1 cellular context compared by ENCODE assay signal in the genomic region with DNA sequence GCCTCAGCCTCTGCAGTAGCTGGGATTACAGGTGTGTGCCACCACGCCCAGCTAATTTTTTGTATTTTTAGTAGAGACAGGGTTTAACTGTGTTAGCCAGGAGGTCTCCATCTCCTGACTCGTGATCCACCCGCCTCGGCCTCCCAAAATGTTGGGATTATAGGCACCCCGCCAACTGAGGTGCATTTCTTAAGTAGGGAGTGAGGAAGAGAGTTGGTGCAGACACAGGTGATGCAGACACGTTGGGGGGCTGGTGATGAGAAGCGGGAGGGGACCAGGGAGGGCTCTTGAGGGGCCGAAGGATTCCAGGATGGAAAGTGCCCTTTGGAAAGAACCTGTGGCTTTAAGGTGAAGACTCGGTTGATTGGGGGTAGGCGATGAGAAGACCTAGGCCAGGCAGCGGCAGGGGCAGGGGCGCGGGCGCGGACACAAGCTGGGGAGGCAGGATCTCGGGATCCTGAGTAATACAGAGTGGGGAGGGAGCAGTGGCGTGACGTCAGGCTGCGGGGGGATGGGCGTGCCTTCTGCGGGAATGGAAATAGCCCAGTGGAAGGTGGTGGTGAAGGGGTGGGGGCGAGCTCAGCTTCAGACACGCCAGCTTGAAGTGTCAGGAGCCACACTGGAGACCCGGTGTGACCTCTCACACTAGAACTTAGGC.
TF ChIP-seq lines count a peak whose summit lies in the region.

No MANE protein-coding gene starts in this region.

TF ChIP-seq in HEK293, 187 proteins besides CTCF, POLR2A, EP300 and RAD21 (continued from another document and continues in another):
- TF ChIP-seq, protein P1, sequence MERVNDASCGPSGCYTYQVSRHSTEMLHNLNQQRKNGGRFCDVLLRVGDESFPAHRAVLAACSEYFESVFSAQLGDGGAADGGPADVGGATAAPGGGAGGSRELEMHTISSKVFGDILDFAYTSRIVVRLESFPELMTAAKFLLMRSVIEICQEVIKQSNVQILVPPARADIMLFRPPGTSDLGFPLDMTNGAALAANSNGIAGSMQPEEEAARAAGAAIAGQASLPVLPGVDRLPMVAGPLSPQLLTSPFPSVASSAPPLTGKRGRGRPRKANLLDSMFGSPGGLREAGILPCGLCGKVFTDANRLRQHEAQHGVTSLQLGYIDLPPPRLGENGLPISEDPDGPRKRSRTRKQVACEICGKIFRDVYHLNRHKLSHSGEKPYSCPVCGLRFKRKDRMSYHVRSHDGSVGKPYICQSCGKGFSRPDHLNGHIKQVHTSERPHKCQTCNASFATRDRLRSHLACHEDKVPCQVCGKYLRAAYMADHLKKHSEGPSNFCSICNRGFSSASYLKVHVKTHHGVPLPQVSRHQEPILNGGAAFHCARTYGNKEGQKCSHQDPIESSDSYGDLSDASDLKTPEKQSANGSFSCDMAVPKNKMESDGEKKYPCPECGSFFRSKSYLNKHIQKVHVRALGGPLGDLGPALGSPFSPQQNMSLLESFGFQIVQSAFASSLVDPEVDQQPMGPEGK (tag by site-specific recombination; IDR thresholded peaks at IDR 0.05), result peak; percentile 41
- TF ChIP-seq, protein P2, sequence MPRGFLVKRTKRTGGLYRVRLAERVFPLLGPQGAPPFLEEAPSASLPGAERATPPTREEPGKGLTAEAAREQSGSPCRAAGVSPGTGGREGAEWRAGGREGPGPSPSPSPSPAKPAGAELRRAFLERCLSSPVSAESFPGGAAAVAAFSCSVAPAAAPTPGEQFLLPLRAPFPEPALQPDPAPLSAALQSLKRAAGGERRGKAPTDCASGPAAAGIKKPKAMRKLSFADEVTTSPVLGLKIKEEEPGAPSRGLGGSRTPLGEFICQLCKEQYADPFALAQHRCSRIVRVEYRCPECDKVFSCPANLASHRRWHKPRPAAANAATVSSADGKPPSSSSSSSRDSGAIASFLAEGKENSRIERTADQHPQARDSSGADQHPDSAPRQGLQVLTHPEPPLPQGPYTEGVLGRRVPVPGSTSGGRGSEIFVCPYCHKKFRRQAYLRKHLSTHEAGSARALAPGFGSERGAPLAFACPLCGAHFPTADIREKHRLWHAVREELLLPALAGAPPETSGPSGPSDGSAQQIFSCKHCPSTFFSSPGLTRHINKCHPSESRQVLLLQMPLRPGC (tag by site-specific recombination; IDR thresholded peaks at IDR 0.05), result no peak
- TF ChIP-seq YY2 (tag by site-specific recombination; IDR thresholded peaks at IDR 0.05) (no peak), ZNF521 (tag by site-specific recombination; IDR thresholded peaks at IDR 0.05) (no peak), ZNF530 (tag by site-specific recombination; IDR thresholded peaks at IDR 0.05; ENCODE audit: low read depth) (no peak), ZNF311 (tag by site-specific recombination; IDR thresholded peaks at IDR 0.05; ENCODE audit: borderline replicate concordance) (no peak), ZNF423 (tag by site-specific recombination; IDR thresholded peaks at IDR 0.05) (no peak), RBAK (tag by site-specific recombination; IDR thresholded peaks at IDR 0.05) (no peak), IKZF3 (tag by site-specific recombination; IDR thresholded peaks at IDR 0.05) (no peak), KLF10 (tag by site-specific recombination; IDR thresholded peaks at IDR 0.05) (no peak), ZFP3 (tag by site-specific recombination; IDR thresholded peaks at IDR 0.05; ENCODE audit: low read depth) (no peak), ZNF626 (tag by site-specific recombination; IDR thresholded peaks at IDR 0.05) (no peak), GLI4 (tag by site-specific recombination; IDR thresholded peaks at IDR 0.05) (no peak), ZNF221 (tag by site-specific recombination; IDR thresholded peaks at IDR 0.05; ENCODE audit: borderline replicate concordance) (no peak), ZNF544 (tag by site-specific recombination; IDR thresholded peaks at IDR 0.05) (no peak), ZNF138 (tag by site-specific recombination; IDR thresholded peaks at IDR 0.05; ENCODE audit: borderline replicate concordance) (no peak), ZNF239 (tag by site-specific recombination; IDR thresholded peaks at IDR 0.05) (no peak), ZNF16 (tag by site-specific recombination; IDR thresholded peaks at IDR 0.05; ENCODE audit: low read depth) (no peak), ZNF37A (tag by site-specific recombination; IDR thresholded peaks at IDR 0.05) (no peak), ZSCAN23 (tag by site-specific recombination; IDR thresholded peaks at IDR 0.05) (no peak), GFI1B (tag by site-specific recombination; IDR thresholded peaks at IDR 0.05) (no peak)
- TF ChIP-seq, protein P3, sequence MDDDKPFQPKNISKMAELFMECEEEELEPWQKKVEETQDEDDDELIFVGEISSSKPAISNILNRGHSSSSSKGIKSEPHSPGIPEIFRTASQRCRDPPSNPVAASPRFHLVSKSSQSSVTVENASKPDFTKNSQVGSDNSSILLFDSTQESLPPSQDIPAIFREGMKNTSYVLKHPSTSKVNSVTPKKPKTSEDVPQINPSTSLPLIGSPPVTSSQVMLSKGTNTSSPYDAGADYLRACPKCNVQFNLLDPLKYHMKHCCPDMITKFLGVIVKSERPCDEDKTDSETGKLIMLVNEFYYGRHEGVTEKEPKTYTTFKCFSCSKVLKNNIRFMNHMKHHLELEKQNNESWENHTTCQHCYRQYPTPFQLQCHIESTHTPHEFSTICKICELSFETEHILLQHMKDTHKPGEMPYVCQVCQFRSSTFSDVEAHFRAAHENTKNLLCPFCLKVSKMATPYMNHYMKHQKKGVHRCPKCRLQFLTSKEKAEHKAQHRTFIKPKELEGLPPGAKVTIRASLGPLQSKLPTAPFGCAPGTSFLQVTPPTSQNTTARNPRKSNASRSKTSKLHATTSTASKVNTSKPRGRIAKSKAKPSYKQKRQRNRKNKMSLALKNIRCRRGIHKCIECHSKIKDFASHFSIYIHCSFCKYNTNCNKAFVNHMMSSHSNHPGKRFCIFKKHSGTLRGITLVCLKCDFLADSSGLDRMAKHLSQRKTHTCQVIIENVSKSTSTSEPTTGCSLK (tag by site-specific recombination; IDR thresholded peaks at IDR 0.05), result no peak
- TF ChIP-seq, protein P4, sequence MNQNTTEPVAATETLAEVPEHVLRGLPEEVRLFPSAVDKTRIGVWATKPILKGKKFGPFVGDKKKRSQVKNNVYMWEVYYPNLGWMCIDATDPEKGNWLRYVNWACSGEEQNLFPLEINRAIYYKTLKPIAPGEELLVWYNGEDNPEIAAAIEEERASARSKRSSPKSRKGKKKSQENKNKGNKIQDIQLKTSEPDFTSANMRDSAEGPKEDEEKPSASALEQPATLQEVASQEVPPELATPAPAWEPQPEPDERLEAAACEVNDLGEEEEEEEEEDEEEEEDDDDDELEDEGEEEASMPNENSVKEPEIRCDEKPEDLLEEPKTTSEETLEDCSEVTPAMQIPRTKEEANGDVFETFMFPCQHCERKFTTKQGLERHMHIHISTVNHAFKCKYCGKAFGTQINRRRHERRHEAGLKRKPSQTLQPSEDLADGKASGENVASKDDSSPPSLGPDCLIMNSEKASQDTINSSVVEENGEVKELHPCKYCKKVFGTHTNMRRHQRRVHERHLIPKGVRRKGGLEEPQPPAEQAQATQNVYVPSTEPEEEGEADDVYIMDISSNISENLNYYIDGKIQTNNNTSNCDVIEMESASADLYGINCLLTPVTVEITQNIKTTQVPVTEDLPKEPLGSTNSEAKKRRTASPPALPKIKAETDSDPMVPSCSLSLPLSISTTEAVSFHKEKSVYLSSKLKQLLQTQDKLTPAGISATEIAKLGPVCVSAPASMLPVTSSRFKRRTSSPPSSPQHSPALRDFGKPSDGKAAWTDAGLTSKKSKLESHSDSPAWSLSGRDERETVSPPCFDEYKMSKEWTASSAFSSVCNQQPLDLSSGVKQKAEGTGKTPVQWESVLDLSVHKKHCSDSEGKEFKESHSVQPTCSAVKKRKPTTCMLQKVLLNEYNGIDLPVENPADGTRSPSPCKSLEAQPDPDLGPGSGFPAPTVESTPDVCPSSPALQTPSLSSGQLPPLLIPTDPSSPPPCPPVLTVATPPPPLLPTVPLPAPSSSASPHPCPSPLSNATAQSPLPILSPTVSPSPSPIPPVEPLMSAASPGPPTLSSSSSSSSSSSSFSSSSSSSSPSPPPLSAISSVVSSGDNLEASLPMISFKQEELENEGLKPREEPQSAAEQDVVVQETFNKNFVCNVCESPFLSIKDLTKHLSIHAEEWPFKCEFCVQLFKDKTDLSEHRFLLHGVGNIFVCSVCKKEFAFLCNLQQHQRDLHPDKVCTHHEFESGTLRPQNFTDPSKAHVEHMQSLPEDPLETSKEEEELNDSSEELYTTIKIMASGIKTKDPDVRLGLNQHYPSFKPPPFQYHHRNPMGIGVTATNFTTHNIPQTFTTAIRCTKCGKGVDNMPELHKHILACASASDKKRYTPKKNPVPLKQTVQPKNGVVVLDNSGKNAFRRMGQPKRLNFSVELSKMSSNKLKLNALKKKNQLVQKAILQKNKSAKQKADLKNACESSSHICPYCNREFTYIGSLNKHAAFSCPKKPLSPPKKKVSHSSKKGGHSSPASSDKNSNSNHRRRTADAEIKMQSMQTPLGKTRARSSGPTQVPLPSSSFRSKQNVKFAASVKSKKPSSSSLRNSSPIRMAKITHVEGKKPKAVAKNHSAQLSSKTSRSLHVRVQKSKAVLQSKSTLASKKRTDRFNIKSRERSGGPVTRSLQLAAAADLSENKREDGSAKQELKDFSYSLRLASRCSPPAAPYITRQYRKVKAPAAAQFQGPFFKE (tag by site-specific recombination; IDR thresholded peaks at IDR 0.05; ENCODE audit: borderline replicate concordance), result no peak
- TF ChIP-seq, protein P5, sequence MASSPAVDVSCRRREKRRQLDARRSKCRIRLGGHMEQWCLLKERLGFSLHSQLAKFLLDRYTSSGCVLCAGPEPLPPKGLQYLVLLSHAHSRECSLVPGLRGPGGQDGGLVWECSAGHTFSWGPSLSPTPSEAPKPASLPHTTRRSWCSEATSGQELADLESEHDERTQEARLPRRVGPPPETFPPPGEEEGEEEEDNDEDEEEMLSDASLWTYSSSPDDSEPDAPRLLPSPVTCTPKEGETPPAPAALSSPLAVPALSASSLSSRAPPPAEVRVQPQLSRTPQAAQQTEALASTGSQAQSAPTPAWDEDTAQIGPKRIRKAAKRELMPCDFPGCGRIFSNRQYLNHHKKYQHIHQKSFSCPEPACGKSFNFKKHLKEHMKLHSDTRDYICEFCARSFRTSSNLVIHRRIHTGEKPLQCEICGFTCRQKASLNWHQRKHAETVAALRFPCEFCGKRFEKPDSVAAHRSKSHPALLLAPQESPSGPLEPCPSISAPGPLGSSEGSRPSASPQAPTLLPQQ (tag by site-specific recombination; IDR thresholded peaks at IDR 0.05), result no peak
- TF ChIP-seq, protein P6, sequence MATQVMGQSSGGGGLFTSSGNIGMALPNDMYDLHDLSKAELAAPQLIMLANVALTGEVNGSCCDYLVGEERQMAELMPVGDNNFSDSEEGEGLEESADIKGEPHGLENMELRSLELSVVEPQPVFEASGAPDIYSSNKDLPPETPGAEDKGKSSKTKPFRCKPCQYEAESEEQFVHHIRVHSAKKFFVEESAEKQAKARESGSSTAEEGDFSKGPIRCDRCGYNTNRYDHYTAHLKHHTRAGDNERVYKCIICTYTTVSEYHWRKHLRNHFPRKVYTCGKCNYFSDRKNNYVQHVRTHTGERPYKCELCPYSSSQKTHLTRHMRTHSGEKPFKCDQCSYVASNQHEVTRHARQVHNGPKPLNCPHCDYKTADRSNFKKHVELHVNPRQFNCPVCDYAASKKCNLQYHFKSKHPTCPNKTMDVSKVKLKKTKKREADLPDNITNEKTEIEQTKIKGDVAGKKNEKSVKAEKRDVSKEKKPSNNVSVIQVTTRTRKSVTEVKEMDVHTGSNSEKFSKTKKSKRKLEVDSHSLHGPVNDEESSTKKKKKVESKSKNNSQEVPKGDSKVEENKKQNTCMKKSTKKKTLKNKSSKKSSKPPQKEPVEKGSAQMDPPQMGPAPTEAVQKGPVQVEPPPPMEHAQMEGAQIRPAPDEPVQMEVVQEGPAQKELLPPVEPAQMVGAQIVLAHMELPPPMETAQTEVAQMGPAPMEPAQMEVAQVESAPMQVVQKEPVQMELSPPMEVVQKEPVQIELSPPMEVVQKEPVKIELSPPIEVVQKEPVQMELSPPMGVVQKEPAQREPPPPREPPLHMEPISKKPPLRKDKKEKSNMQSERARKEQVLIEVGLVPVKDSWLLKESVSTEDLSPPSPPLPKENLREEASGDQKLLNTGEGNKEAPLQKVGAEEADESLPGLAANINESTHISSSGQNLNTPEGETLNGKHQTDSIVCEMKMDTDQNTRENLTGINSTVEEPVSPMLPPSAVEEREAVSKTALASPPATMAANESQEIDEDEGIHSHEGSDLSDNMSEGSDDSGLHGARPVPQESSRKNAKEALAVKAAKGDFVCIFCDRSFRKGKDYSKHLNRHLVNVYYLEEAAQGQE (tag by site-specific recombination; IDR thresholded peaks at IDR 0.05), result no peak
- TF ChIP-seq, protein P7, sequence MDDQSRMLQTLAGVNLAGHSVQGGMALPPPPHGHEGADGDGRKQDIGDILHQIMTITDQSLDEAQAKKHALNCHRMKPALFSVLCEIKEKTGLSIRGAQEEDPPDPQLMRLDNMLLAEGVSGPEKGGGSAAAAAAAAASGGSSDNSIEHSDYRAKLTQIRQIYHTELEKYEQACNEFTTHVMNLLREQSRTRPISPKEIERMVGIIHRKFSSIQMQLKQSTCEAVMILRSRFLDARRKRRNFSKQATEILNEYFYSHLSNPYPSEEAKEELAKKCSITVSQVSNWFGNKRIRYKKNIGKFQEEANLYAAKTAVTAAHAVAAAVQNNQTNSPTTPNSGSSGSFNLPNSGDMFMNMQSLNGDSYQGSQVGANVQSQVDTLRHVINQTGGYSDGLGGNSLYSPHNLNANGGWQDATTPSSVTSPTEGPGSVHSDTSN (CRISPR knock-in tag; IDR thresholded peaks at IDR 0.05), result no peak
- TF ChIP-seq, protein P8, sequence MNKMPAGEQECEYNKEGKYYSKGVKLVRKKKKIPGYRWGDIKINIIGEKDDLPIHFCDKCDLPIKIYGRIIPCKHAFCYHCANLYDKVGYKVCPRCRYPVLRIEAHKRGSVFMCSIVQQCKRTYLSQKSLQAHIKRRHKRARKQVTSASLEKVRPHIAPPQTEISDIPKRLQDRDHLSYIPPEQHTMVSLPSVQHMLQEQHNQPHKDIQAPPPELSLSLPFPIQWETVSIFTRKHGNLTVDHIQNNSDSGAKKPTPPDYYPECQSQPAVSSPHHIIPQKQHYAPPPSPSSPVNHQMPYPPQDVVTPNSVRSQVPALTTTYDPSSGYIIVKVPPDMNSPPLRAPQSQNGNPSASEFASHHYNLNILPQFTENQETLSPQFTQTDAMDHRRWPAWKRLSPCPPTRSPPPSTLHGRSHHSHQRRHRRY (tag by site-specific recombination; IDR thresholded peaks at IDR 0.05), result no peak
- TF ChIP-seq, protein P9, sequence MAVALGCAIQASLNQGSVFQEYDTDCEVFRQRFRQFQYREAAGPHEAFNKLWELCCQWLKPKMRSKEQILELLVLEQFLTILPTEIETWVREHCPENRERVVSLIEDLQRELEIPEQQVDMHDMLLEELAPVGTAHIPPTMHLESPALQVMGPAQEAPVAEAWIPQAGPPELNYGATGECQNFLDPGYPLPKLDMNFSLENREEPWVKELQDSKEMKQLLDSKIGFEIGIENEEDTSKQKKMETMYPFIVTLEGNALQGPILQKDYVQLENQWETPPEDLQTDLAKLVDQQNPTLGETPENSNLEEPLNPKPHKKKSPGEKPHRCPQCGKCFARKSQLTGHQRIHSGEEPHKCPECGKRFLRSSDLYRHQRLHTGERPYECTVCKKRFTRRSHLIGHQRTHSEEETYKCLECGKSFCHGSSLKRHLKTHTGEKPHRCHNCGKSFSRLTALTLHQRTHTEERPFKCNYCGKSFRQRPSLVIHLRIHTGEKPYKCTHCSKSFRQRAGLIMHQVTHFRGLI (tag by site-specific recombination; IDR thresholded peaks at IDR 0.05), result no peak
